ENCODE assay signal across 1 cellular context in genomic region chr3:179604336-179605078, GRCh38.
A peak's percentile ranks its signal among the peaks of the same experiment; 100 is the strongest.
TF ChIP-seq lines count a peak whose summit lies in the region.

TSS of gene MRPL47 (minus strand) at chr3:179604638. CDS start at chr3:179604624, 14 bp downstream.
TSS of gene NDUFB5 (plus strand) at chr3:179604794. CDS start at chr3:179604816, 22 bp downstream.

TF ChIP-seq in HepG2, 621 proteins besides CTCF, POLR2A, EP300 and RAD21 (continued from another document and continues in another):
- TF ChIP-seq ZNF407 (CRISPR knock-in tag; IDR thresholded peaks at IDR 0.05; ENCODE audit: not compliant biosample characterization) (no peak), ZNF567 (CRISPR knock-in tag; IDR thresholded peaks at IDR 0.05; ENCODE audit: borderline replicate concordance) (no peak), NPAS2 (CRISPR knock-in tag; IDR thresholded peaks at IDR 0.05; ENCODE audit: borderline replicate concordance) (no peak), ZNF574 (CRISPR knock-in tag; IDR thresholded peaks at IDR 0.05) (peak; percentile 95), MEIS2 (CRISPR knock-in tag; IDR thresholded peaks at IDR 0.05) (no peak), FOXA3 (CRISPR knock-in tag; IDR thresholded peaks at IDR 0.05) (peak; percentile 53), ISL2 (CRISPR knock-in tag; IDR thresholded peaks at IDR 0.05) (peak; percentile 24; the same call in 1 of the 2 replicates), ETV5 (CRISPR knock-in tag; IDR thresholded peaks at IDR 0.05; ENCODE audit: borderline replicate concordance) (peak; percentile 75; the same call in 1 of the 2 replicates), GFI1 (CRISPR knock-in tag; IDR thresholded peaks at IDR 0.05; ENCODE audit: borderline replicate concordance) (0 out of 2 replicates have a peak, but pooled peaks have one; percentile 48), SP140L (CRISPR knock-in tag; IDR thresholded peaks at IDR 0.05; ENCODE audit: borderline replicate concordance) (no peak), HOMEZ (CRISPR knock-in tag; IDR thresholded peaks at IDR 0.05; ENCODE audit: low read depth) (0 out of 2 replicates have a peak, but pooled peaks have one; percentile 24), ZNF790 (CRISPR knock-in tag; IDR thresholded peaks at IDR 0.05; ENCODE audit: borderline replicate concordance) (no peak), NCOA1 (CRISPR knock-in tag; IDR thresholded peaks at IDR 0.05) (0 out of 2 replicates have a peak, but pooled peaks have one; percentile 54), ZFP62 (CRISPR knock-in tag; IDR thresholded peaks at IDR 0.05) (no peak), FOXC1 (CRISPR knock-in tag; IDR thresholded peaks at IDR 0.05; ENCODE audit: borderline replicate concordance) (0 out of 2 replicates have a peak, but pooled peaks have one; percentile 43), RFX1 (IDR thresholded peaks at IDR 0.05) (no peak; the same call in 1 of the 2 replicates), HOXA3 (CRISPR knock-in tag; IDR thresholded peaks at IDR 0.05) (peak; percentile 99), POGZ (CRISPR knock-in tag; IDR thresholded peaks at IDR 0.05) (peak; percentile 85), RBAK (CRISPR knock-in tag; IDR thresholded peaks at IDR 0.05) (no peak), BORCS8-MEF2B (CRISPR knock-in tag; IDR thresholded peaks at IDR 0.05) (0 out of 2 replicates have a peak, but pooled peaks have one; percentile 50), ATF5 (CRISPR knock-in tag; IDR thresholded peaks at IDR 0.05; ENCODE audit: low read depth) (no peak), ZFP36L1 (CRISPR knock-in tag; IDR thresholded peaks at IDR 0.05) (no peak), JUND (CRISPR knock-in tag; IDR thresholded peaks at IDR 0.05) (no peak), ZNF660 (CRISPR knock-in tag; IDR thresholded peaks at IDR 0.05; ENCODE audit: borderline replicate concordance, low read depth) (no peak), ZNF549 (CRISPR knock-in tag; IDR thresholded peaks at IDR 0.05) (no peak), NFATC3 (CRISPR knock-in tag; IDR thresholded peaks at IDR 0.05) (no peak), ZNF354B (CRISPR knock-in tag; IDR thresholded peaks at IDR 0.05) (no peak), HNRNPL (IDR thresholded peaks at IDR 0.05; ENCODE audit: low read depth, low read length) (peak; percentile 56; the same call in 1 of the 2 replicates), ZNF350 (CRISPR knock-in tag; IDR thresholded peaks at IDR 0.05; ENCODE audit: borderline replicate concordance, low read depth) (peak; percentile 81), ZNF280D (CRISPR knock-in tag; IDR thresholded peaks at IDR 0.05) (0 out of 2 replicates have a peak, but pooled peaks have one; percentile 14), ARNT2 (CRISPR knock-in tag; IDR thresholded peaks at IDR 0.05; ENCODE audit: low read depth) (no peak), RCOR2 (CRISPR knock-in tag; IDR thresholded peaks at IDR 0.05) (no peak), ELF1 (CRISPR knock-in tag; IDR thresholded peaks at IDR 0.05) (peak; percentile 92), JDP2 (CRISPR knock-in tag; IDR thresholded peaks at IDR 0.05; ENCODE audit: borderline replicate concordance) (no peak), ZNF766 (CRISPR knock-in tag; IDR thresholded peaks at IDR 0.05; ENCODE audit: borderline replicate concordance) (peak; percentile 85; the same call in 1 of the 2 replicates), MAFF (IDR thresholded peaks at IDR 0.05; ENCODE audit: low read depth, low read length) (peak; percentile 44; the same call in 1 of the 2 replicates), ZNF678 (CRISPR knock-in tag; IDR thresholded peaks at IDR 0.05) (no peak), ZNF138 (CRISPR knock-in tag; IDR thresholded peaks at IDR 0.05; ENCODE audit: low read depth) (no peak), ZNF235 (CRISPR knock-in tag; IDR thresholded peaks at IDR 0.05; ENCODE audit: borderline replicate concordance) (no peak), RORA (CRISPR knock-in tag; IDR thresholded peaks at IDR 0.05) (no peak), ZXDC (CRISPR knock-in tag; IDR thresholded peaks at IDR 0.05) (no peak), EZH2 (conservative IDR thresholded peaks at IDR 0.05; ENCODE audit: low read depth, low read length) (no peak), NR2F2 (IDR thresholded peaks at IDR 0.05; ENCODE audit: borderline replicate concordance, low read depth) (peak; percentile 5; the same call in 1 of the 2 replicates), HNRNPUL1 (IDR thresholded peaks at IDR 0.05; ENCODE audit: low read depth, low read length) (no peak), ZNF670 (CRISPR knock-in tag; IDR thresholded peaks at IDR 0.05; ENCODE audit: borderline replicate concordance) (no peak), ZNF180 (CRISPR knock-in tag; IDR thresholded peaks at IDR 0.05; ENCODE audit: borderline replicate concordance, low read depth) (no peak), ZFAT (CRISPR knock-in tag; conservative IDR thresholded peaks at IDR 0.05) (no peak), ZSCAN12 (CRISPR knock-in tag; IDR thresholded peaks at IDR 0.05) (no peak), KDM5A (IDR thresholded peaks at IDR 0.05; ENCODE audit: borderline replicate concordance, low read length) (peak; percentile 98), ZNF207 (IDR thresholded peaks at IDR 0.05; ENCODE audit: borderline replicate concordance) (no peak), ZNF841 (CRISPR knock-in tag; IDR thresholded peaks at IDR 0.05; ENCODE audit: borderline replicate concordance) (no peak)
